Comparison of ENCODE assay signal across 9 cellular contexts in the genomic region with DNA sequence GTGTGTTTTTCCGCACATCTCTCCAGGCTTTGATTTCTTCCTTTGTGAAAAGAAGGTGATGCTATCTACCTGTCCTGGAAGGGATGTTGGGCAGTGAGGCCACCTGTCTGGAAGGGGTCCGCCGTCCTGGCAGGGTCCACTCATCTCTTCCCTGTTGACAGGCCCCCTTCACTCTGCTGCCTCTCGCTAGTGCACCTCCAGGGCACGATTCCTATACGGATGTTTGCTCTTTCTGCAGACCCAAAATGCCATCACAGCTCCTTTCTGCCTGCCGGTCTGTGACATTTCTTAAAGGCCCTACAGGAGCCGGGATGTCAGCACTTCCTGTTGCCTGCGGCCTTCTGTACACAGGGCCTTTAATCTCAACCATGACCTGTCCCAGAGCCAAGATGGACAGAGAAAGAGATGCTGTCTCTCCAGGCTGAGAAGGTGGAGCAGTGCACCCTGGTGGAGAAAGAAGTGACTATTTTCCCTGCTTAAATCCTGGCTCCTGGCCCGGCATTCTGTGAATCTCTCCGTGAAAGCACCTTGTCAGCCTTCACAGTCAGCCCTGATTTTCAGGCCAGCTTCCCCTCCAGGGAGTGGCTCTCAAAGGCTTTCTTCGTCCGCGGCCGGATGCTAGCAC. TPM values are rescaled to one million over a fixed set of nuclear protein-coding genes. Genes with fewer than 3 reads are reported as not detected.
A peak's percentile ranks its signal among the peaks of the same experiment; 100 is the strongest.
DNase-seq lines count a peak whose midpoint lies in the region; ATAC-seq and TF ChIP-seq lines count a peak whose summit lies in the region.
"Had no signal": no experiment of that assay in that cellular context is flagged by ENCODE, and none has a peak within 500 bp of the region (broad histone marks: within the 10 kb centered on the region; RNA-seq: fewer than 3 reads in every experiment).

No MANE protein-coding gene starts in this region.

- H3K4me1 Mint-ChIP-seq in activated CD4-positive, alpha-beta T cell treated with anti-CD3 and anti-CD28 coated beads, Interleukin-2, amount 10 ng/mL, durations not matched to agents 24 days and 14 days, result no peaks in the 10 kb centered on the region
- H3K4me1 Mint-ChIP-seq: stimulated activated memory B cell treated with anti-CD40 and anti-IgM and Interleukin-4, amounts not matched to agents 10 μg/mL and 1 μg/mL and 100 μg/mL, for 72 hours had no signal

- H3K9me3 ChIP-seq in MG63, result no peaks in the 10 kb centered on the region

- TF ChIP-seq CTCF in AG09319 (IDR thresholded peaks at IDR 0.05; ENCODE audit: low read depth, low read length), result peak; percentile 41

- no peaks in the 10 kb centered on the region for H3K9me3 Mint-ChIP-seq in activated CD4-positive, alpha-beta T cell treated with anti-CD3 and anti-CD28 coated beads, Interleukin-2, amount 10 ng/mL, durations not matched to agents 24 days and 14 days
- H3K9me3 Mint-ChIP-seq: stimulated activated memory B cell treated with anti-CD40 and anti-IgM and Interleukin-4, amounts not matched to agents 10 μg/mL and 1 μg/mL and 100 μg/mL, for 72 hours had no signal

- H3K4me3 ChIP-seq in MG63, result no peak overlapping the region

- H3K36me3 ChIP-seq in MG63, result no peaks in the 10 kb centered on the region

- no peaks in the 10 kb centered on the region for H3K27me3 Mint-ChIP-seq in activated CD4-positive, alpha-beta T cell treated with anti-CD3 and anti-CD28 coated beads, Interleukin-2, amount 10 ng/mL, durations not matched to agents 24 days and 14 days

- DNase-seq in AG09319 (ENCODE audit: extremely low read depth, low read depth), result no peak
- peak; percentile 51 for DNase-seq in MG63
- peak; percentile 55 for DNase-seq in ecto neural progenitor cell (ENCODE audit: low spot score)
- DNase-seq in medulla oblongata (ENCODE audit: extremely low spot score), result peak; percentile 9
- DNase-seq in activated CD4-positive, alpha-beta T cell treated with anti-CD3 and anti-CD28 coated beads, Interleukin-2, amount 10 ng/mL, durations not matched to agents 24 days and 14 days, result no peak
- DNase-seq in NCI-H2081 treated with DMSO at 0.1 percent for 48 hours (lab: John Stamatoyannopoulos, UW), result no peak
- DNase-seq in hippocampal formation (lab: John Stamatoyannopoulos, UW), result no peak

- intact Hi-C loops in activated CD4-positive, alpha-beta T cell treated with anti-CD3 and anti-CD28 coated beads, Interleukin-2, amount 10 ng/mL, durations not matched to agents 24 days and 14 days (cut with micrococcal nuclease), result no loop called here

- H3K36me3 Mint-ChIP-seq in activated CD4-positive, alpha-beta T cell treated with anti-CD3 and anti-CD28 coated beads, Interleukin-2, amount 10 ng/mL, durations not matched to agents 24 days and 14 days (ENCODE audit: low read depth), result no peaks in the 10 kb centered on the region
- H3K36me3 Mint-ChIP-seq: stimulated activated memory B cell treated with anti-CD40 and anti-IgM and Interleukin-4, amounts not matched to agents 10 μg/mL and 1 μg/mL and 100 μg/mL, for 72 hours had no signal

- H3K27ac Mint-ChIP-seq in activated CD4-positive, alpha-beta T cell treated with anti-CD3 and anti-CD28 coated beads, Interleukin-2, amount 10 ng/mL, durations not matched to agents 24 days and 14 days, result no peak overlapping the region
- H3K27ac Mint-ChIP-seq: stimulated activated memory B cell treated with anti-CD40 and anti-IgM and Interleukin-4, amounts not matched to agents 10 μg/mL and 1 μg/mL and 100 μg/mL, for 72 hours had no signal

- H3K27me3 ChIP-seq in MG63, result no peaks in the 10 kb centered on the region

- no peak for ATAC-seq in HG02840 (IDR thresholded peaks at IDR 0.05; ENCODE audit: low FRiP score, unreplicated experiment)
- ATAC-seq: stimulated activated memory B cell treated with anti-CD40 and anti-IgM and Interleukin-4, amounts not matched to agents 10 μg/mL and 1 μg/mL and 100 μg/mL, for 72 hours had no signal

- no peak overlapping the region for H3K4me3 Mint-ChIP-seq in activated CD4-positive, alpha-beta T cell treated with anti-CD3 and anti-CD28 coated beads, Interleukin-2, amount 10 ng/mL, durations not matched to agents 24 days and 14 days
- H3K4me3 Mint-ChIP-seq: stimulated activated memory B cell treated with anti-CD40 and anti-IgM and Interleukin-4, amounts not matched to agents 10 μg/mL and 1 μg/mL and 100 μg/mL, for 72 hours had no signal

RNA-seq across cellular contexts. Expression of a gene that starts 7.4 kb away (rescaled TPM):
- not detected in 2 replicates for total RNA-seq in MG63 (2014; rRNA removed; shearing (Covaris generic); ENCODE audit: low replicate concordance)
- not detected in 2 replicates for total RNA-seq in activated CD4-positive, alpha-beta T cell treated with anti-CD3 and anti-CD28 coated beads, Interleukin-2, amount 10 ng/mL, durations not matched to agents 24 days and 14 days

Comparison
In these comparisons a context has a peak if more than half of its experiments do, and no peak if none do; other contexts are left out.
1. DNase-seq: peak in MG63 (single experiment), ecto neural progenitor cell (single experiment) and medulla oblongata (single experiment); none in AG09319 (single experiment), activated CD4-positive, alpha-beta T cell treated with anti-CD3 and anti-CD28 coated beads, Interleukin-2, amount 10 ng/mL, durations not matched to agents 24 days and 14 days (single experiment), NCI-H2081 treated with DMSO at 0.1 percent for 48 hours (single experiment) and hippocampal formation (0 of 2).